In genomic region chr22:24289781-24290181, GRCh38 we compare ENCODE assay signal across 10 cellular contexts. TPM values are rescaled to one million over a fixed set of nuclear protein-coding genes. Genes with fewer than 3 reads are reported as not detected.
DNase-seq lines count a peak whose midpoint lies in the region; FAIRE-seq and TF ChIP-seq lines count a peak whose summit lies in the region.
"Had no signal": no experiment of that assay in that cellular context is flagged by ENCODE, and none has a peak within 500 bp of the region (broad histone marks: within the 10 kb centered on the region; RNA-seq: fewer than 3 reads in every experiment).

No MANE protein-coding gene starts in this region.

- peaks cover 26% of the 10 kb centered on the region for H3K4me1 Mint-ChIP-seq in activated CD4-positive, alpha-beta T cell treated with anti-CD3 and anti-CD28 coated beads, Interleukin-2, amount 10 ng/mL, durations not matched to agents 7 days and 5 days

- H3K9ac ChIP-seq in adipocyte (ENCODE audit: low read length), result peak overlapping the region; percentile 76

- peaks cover 48% of the 10 kb centered on the region for H3K4me1 ChIP-seq in adipocyte (ENCODE audit: control insufficient read depth, insufficient read depth, low read length)
- peaks cover 37% of the 10 kb centered on the region for H3K4me1 ChIP-seq in hepatocyte (ENCODE audit: insufficient read depth)
- peaks cover 4 to 8% of the 10 kb centered on the region in 2 donors for H3K4me1 ChIP-seq in small intestine (ENCODE audit: control insufficient read depth in 2 of 2, insufficient read depth in 1 of 2, low read depth in 1 of 2, low read length in 1 of 2)

- CTCF ChIA-PET in activated CD4-positive, alpha-beta T cell treated with anti-CD3 and anti-CD28 coated beads, Interleukin-2, amount 10 ng/mL, durations not matched to agents 7 days and 5 days (lab: Charles Lee), result interaction anchor here (0.7 to 1.2 kb wide), 2 partner anchors 100 to 133 kb away, joined by 3 to 5 read pairs; no protein-coding TSS in a partner anchor

- no peak overlapping the region for H3K4me3 Mint-ChIP-seq in activated CD4-positive, alpha-beta T cell treated with anti-CD3 and anti-CD28 coated beads, Interleukin-2, amount 10 ng/mL, durations not matched to agents 7 days and 5 days

- H3K4me3 ChIP-seq in adipocyte (ENCODE audit: low read length), result peak overlapping the region; percentile 58
- H3K4me3 ChIP-seq in hepatocyte, result no peak overlapping the region
- H3K4me3 ChIP-seq in small intestine (ENCODE audit: low read depth in 1 of 2, low read length in 2 of 2), result no peak overlapping the region

- H3K27me3 Mint-ChIP-seq in activated CD4-positive, alpha-beta T cell treated with anti-CD3 and anti-CD28 coated beads, Interleukin-2, amount 10 ng/mL, durations not matched to agents 7 days and 5 days, result no peaks in the 10 kb centered on the region

- H3K9me2 ChIP-seq in hepatocyte (replicated peaks; ENCODE audit: insufficient read depth), result no peaks in the 10 kb centered on the region

- H3K27ac ChIP-seq in hepatocyte (peak overlapping the region; percentile 21), small intestine (ENCODE audit: low read depth in 1 of 2, low read length in 1 of 2) (peak overlapping the region; percentile 2 to 78)
- H3K27ac ChIP-seq: RWPE1 had no signal

- no peaks in the 10 kb centered on the region for H3K27me3 ChIP-seq in adipocyte (replicated peaks; ENCODE audit: control insufficient read depth, insufficient read depth, low read length)
- H3K27me3 ChIP-seq in hepatocyte, result no peaks in the 10 kb centered on the region
- H3K27me3 ChIP-seq in small intestine (ENCODE audit: control insufficient read depth in 2 of 2, insufficient read depth in 2 of 2, low read length in 2 of 2), result no peaks in the 10 kb centered on the region

- POLR2A ChIA-PET in activated CD4-positive, alpha-beta T cell treated with anti-CD3 and anti-CD28 coated beads, Interleukin-2, amount 10 ng/mL, durations not matched to agents 7 days and 5 days (lab: Charles Lee), result no interaction called here

- no peak for FAIRE-seq in small intestine (lab: Jason Lieb, UNC)

- in situ Hi-C loops in G401 (cut with HindIII; ENCODE audit: low sequenced_read_pairs), result no loop called here

- H3K9me3 Mint-ChIP-seq in activated CD4-positive, alpha-beta T cell treated with anti-CD3 and anti-CD28 coated beads, Interleukin-2, amount 10 ng/mL, durations not matched to agents 7 days and 5 days, result no peaks in the 10 kb centered on the region

- peaks cover 20% of the 10 kb centered on the region for H4K20me1 ChIP-seq in hepatocyte (ENCODE audit: insufficient read depth, poor library complexity, severe bottlenecking)

- peaks cover 3% of the 10 kb centered on the region for H3K36me3 Mint-ChIP-seq in activated CD4-positive, alpha-beta T cell treated with anti-CD3 and anti-CD28 coated beads, Interleukin-2, amount 10 ng/mL, durations not matched to agents 7 days and 5 days (ENCODE audit: low read depth)

- H3K27ac Mint-ChIP-seq in activated CD4-positive, alpha-beta T cell treated with anti-CD3 and anti-CD28 coated beads, Interleukin-2, amount 10 ng/mL, durations not matched to agents 7 days and 5 days, result no peak overlapping the region

- H3K4me2 ChIP-seq in hepatocyte, result peak overlapping the region; percentile 15

- no peak for TF ChIP-seq CTCF in hepatocyte (IDR thresholded peaks at IDR 0.05; ENCODE audit: poor library complexity)

- WGBS in hepatocyte (ENCODE audit: low lambda C conversion rate, missing lambda C conversion rate), result 53% methylated on average over 4 of the region's 4 CpGs
- WGBS in small intestine, 3 donors, result 34 to 62% (median 53%) methylated on average over 4 of the region's 4 CpGs

- no peak overlapping the region for H2AFZ ChIP-seq in hepatocyte

- peak; percentile 71 for DNase-seq in G401 (ENCODE audit: low spot score)
- DNase-seq in adipocyte (ENCODE audit: low read depth), result peak; percentile 48
- no peak for DNase-seq in hepatocyte (ENCODE audit: low spot score)
- DNase-seq in small intestine, result no peak
- DNase-seq in inferior parietal cortex (ENCODE audit: extremely low spot score), result no peak
- DNase-seq in activated CD4-positive, alpha-beta T cell treated with anti-CD3 and anti-CD28 coated beads, Interleukin-2, amount 10 ng/mL, durations not matched to agents 7 days and 5 days, result no peak
- DNase-seq in mesenteric fat pad (ENCODE audit: low spot score), result no peak
- no peak for DNase-seq in HuH-7.5 (ENCODE audit: low spot score)
- DNase-seq: nucleus accumbens had no signal

- H3K79me2 ChIP-seq in hepatocyte, result peaks cover 76% of the 10 kb centered on the region

- no peaks in the 10 kb centered on the region for H3K36me3 ChIP-seq in adipocyte (ENCODE audit: control insufficient read depth, insufficient read depth, low read length, severe bottlenecking)
- no peaks in the 10 kb centered on the region for H3K36me3 ChIP-seq in hepatocyte (replicated peaks; ENCODE audit: insufficient read depth, low read depth)
- H3K36me3 ChIP-seq in small intestine (ENCODE audit: control insufficient read depth in 2 of 2, insufficient read depth in 2 of 2, low read length in 2 of 2), result no peaks in the 10 kb centered on the region

- H3K9me3 ChIP-seq in adipocyte (ENCODE audit: control insufficient read depth, low read length) (no peaks in the 10 kb centered on the region), hepatocyte (ENCODE audit: low read depth) (no peaks in the 10 kb centered on the region), small intestine (ENCODE audit: control insufficient read depth, low read depth) (no peaks in the 10 kb centered on the region)

RNA-seq across cellular contexts. Expression of gene SPECC1L, which starts 19.1 kb away (rescaled TPM):
- 7.6 and 12.0 TPM in 2 replicates for total RNA-seq in G401 (2014; rRNA removed; shearing (Covaris generic))
- total RNA-seq in hepatocyte (28.3 and 30.3 TPM in 2 replicates), mesenteric fat pad (69.2 TPM)
- polyA plus RNA-seq in hepatocyte (11.2 and 13.0 TPM in 2 replicates), small intestine (10 to 100 TPM in 1 of 3 donors, 1 to 10 TPM in 2; 6.0 to 12.5 (median 7.3) TPM)
- total RNA-seq in activated CD4-positive, alpha-beta T cell treated with anti-CD3 and anti-CD28 coated beads, Interleukin-2, amount 10 ng/mL, durations not matched to agents 7 days and 5 days, result 10 to 100 TPM; 53.1 to 59.5 TPM

RNA-seq across cellular contexts. Expression of gene GGT5, which starts 44.9 kb away (rescaled TPM):
- total RNA-seq in G401 (2014; rRNA removed; shearing (Covaris generic)), result not detected in 2 replicates
- 5.8 and 9.8 TPM in 2 replicates for total RNA-seq in hepatocyte
- polyA plus RNA-seq in hepatocyte, result 47.4 and 56.5 TPM in 2 replicates
- polyA plus RNA-seq in small intestine, result 10 to 100 TPM in 2 of 3 donors, under 1 TPM in 1; 0.67 to 31.2 (median 10.8) TPM
- total RNA-seq in activated CD4-positive, alpha-beta T cell treated with anti-CD3 and anti-CD28 coated beads, Interleukin-2, amount 10 ng/mL, durations not matched to agents 7 days and 5 days, result under 1 TPM; 0.10 to 0.35 TPM
- 45.4 TPM for total RNA-seq in mesenteric fat pad

Comparison
In these comparisons a context has a peak if more than half of its experiments do, and no peak if none do; other contexts are left out.
1. DNase-seq: peak in G401 (single experiment) and adipocyte (single experiment); none in hepatocyte (single experiment), small intestine (single experiment), inferior parietal cortex (single experiment), activated CD4-positive, alpha-beta T cell treated with anti-CD3 and anti-CD28 coated beads, Interleukin-2, amount 10 ng/mL, durations not matched to agents 7 days and 5 days (single experiment), mesenteric fat pad (single experiment) and HuH-7.5 (single experiment).